ENCODE assay signal across 8 cellular contexts in genomic region chr17:43171761-43172487, GRCh38. TPM values are rescaled to one million over a fixed set of nuclear protein-coding genes. Genes with fewer than 3 reads are reported as not detected.
DNase-seq lines count a peak whose midpoint lies in the region; TF ChIP-seq lines count a peak whose summit lies in the region.

No MANE protein-coding gene starts in this region.

- TF ChIP-seq CTCF in GM10266 (IDR thresholded peaks at IDR 0.05; ENCODE audit: control insufficient read depth, insufficient read depth, low read depth, missing control alignments) = peak; percentile 19
- peak in 1 of 4 experiments; percentile 16 for TF ChIP-seq CTCF in sigmoid colon (IDR thresholded peaks at IDR 0.05)

- H3K9ac ChIP-seq in adipocyte (ENCODE audit: low read length) = peak overlapping the region; percentile 91

- H3K4me1 ChIP-seq in adipocyte (ENCODE audit: control insufficient read depth, insufficient read depth, low read length) (peaks cover 38% of the 10 kb centered on the region), sigmoid colon (peaks cover 0 to 66% (median 62%) of the 10 kb centered on the region in 4 donors)

- H3K4me3 ChIP-seq in adipocyte (ENCODE audit: low read length) = peak overlapping the region; percentile 90
- H3K4me3 ChIP-seq in sigmoid colon = peak overlapping the region; percentile 77 to 91 (median 80)

- H3K27me3 ChIP-seq in adipocyte (replicated peaks; ENCODE audit: control insufficient read depth, insufficient read depth, low read length) (no peaks in the 10 kb centered on the region), sigmoid colon (no peaks in the 10 kb centered on the region)

- TF ChIP-seq EP300 in sigmoid colon (IDR thresholded peaks at IDR 0.05) = no peak

- H3K36me3 ChIP-seq in adipocyte (ENCODE audit: control insufficient read depth, insufficient read depth, low read length, severe bottlenecking) (peaks cover 13% of the 10 kb centered on the region), sigmoid colon (peaks cover 0 to 14% (median under 1%) of the 10 kb centered on the region in 4 donors)

- DNase-seq in AML-193 (lab: John Stamatoyannopoulos, UW) = peak; percentile 88
- DNase-seq in GM10266 (ENCODE audit: extremely low spot score) = no peak
- peak; percentile 10 for DNase-seq in NCI-H526 treated with DMSO at 0.1 percent for 48 hours (lab: John Stamatoyannopoulos, UW)
- peak; percentile 91 for DNase-seq in adipocyte (ENCODE audit: low read depth)
- DNase-seq in hepatic stellate cell (ENCODE audit: low spot score) = peak; percentile 65
- DNase-seq in sigmoid colon = peak; percentile 80
- DNase-seq in iPS-NIHi11 (ENCODE audit: low spot score) = no peak
- DNase-seq in GM19238 (ENCODE audit: insufficient read length, low spot score) = no peak

- no peak for TF ChIP-seq POLR2A in sigmoid colon (IDR thresholded peaks at IDR 0.05)

- peak overlapping the region; percentile 95 to 98 (median 98) for H3K27ac ChIP-seq in sigmoid colon

- intact Hi-C loops in sigmoid colon (cut with DNase I) = loop anchor here (2.0 kb wide), 3 partner anchors 39 to 173 kb away; partner anchors contain the start of genes BRCA1, RPL27 and TMEM106A

- H3K9me3 ChIP-seq in adipocyte (ENCODE audit: control insufficient read depth, low read length) (no peaks in the 10 kb centered on the region), sigmoid colon (no peaks in the 10 kb centered on the region)

- 2 to 18% methylated on average over 7 of the region's 7 CpGs for WGBS in sigmoid colon, 2 donors

RNA-seq across cellular contexts. Expression of gene NBR1, which starts 0.9 kb away (rescaled TPM):
- 10 to 100 TPM; 77.5 to 98.1 (median 81.5) TPM for total RNA-seq in sigmoid colon
- 10 to 100 TPM; 50.9 to 93.4 (median 74.5) TPM for polyA plus RNA-seq in sigmoid colon

RNA-seq across cellular contexts. Expression of gene TMEM106A, which starts 39.8 kb away (rescaled TPM):
- total RNA-seq in sigmoid colon = 1 to 10 TPM; 3.0 to 7.2 (median 4.7) TPM
- polyA plus RNA-seq in sigmoid colon = 1 to 10 TPM; 2.4 to 9.4 (median 3.5) TPM

RNA-seq across cellular contexts. Expression of gene BRCA1, which starts 46.8 kb away (rescaled TPM):
- total RNA-seq in sigmoid colon = 10 to 100 TPM in 1 of 4 donors, 1 to 10 TPM in 3; 5.4 to 10.2 (median 6.1) TPM
- polyA plus RNA-seq in sigmoid colon = 1 to 10 TPM in 2 of 3 donors, under 1 TPM in 1; 0.60 to 9.9 (median 2.5) TPM

RNA-seq across cellular contexts. Expression of gene CCDC200, which starts 56.5 kb away (rescaled TPM):
- total RNA-seq in sigmoid colon = not detected
- under 1 TPM in 1 of 3 donors, not detected in 2; 0.12 TPM for polyA plus RNA-seq in sigmoid colon

Comparison
In these comparisons a context has a peak if more than half of its experiments do, and no peak if none do; other contexts are left out.
1. DNase-seq: peak in AML-193 (2 of 2), NCI-H526 treated with DMSO at 0.1 percent for 48 hours (single experiment), adipocyte (single experiment), hepatic stellate cell (single experiment) and sigmoid colon (single experiment); none in GM10266 (single experiment), iPS-NIHi11 (single experiment) and GM19238 (single experiment).